In the genomic region with DNA sequence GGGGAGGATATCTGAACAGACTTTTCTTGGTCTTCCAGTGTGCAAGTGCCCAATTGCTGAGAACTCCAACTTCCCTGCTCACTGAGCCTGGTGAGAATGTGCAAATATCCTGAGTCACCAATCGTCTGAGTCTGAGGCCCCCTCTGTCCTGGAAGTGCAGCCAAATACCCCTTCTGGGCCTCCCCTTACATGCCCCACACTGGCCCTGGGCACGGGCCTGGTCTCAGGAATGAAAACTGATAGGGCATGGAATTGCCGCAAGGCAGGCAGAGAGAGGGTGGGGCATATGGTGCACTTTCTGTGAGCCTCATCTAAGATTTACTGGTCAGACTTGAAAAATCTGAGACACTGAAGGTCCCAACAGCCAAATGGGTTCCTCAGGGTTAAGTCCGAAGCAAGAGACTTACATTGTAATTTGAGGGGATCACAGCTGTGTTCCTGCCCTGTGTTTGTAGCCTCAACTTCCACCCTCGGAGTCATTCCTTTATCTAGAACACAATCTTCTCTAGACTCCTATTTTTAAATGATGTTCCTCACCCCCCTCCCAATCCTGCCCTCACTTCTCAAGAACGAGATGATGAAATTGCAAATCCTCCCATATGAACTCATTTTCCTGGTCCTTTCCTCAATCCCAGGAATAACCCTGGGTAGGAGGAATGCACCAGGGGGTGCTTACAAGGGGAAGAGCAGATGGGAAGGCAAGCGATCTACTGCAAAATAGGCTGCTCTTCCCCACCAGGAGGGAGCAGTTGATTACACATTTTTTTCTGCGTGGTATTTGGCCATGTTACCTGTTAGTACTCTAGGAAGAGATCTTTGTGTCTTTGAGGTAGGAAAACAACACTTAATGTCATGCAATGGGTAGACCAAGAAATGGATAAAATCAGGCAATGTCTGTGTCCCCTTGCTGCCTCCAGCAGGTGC, we compare ENCODE assay signal across 19 cellular contexts. TPM values are rescaled to one million over a fixed set of nuclear protein-coding genes. Genes with fewer than 3 reads are reported as not detected.
"Had no signal": no experiment of that assay in that cellular context is flagged by ENCODE, and none has a peak within 500 bp of the region (broad histone marks: within the 10 kb centered on the region; RNA-seq: fewer than 3 reads in every experiment).

No MANE protein-coding gene starts in this region.

- H3K9me3 ChIP-seq: gastroesophageal sphincter, lower lobe of right lung, right lobe of liver, spleen had no signal

- H3K27ac ChIP-seq: gastroesophageal sphincter, lower lobe of right lung, right lobe of liver had no signal

- DNase-seq: activated CD4-positive, CD25-positive, alpha-beta regulatory T cell; activated effector memory CD4-positive, alpha-beta T cell treated with Interleukin-2 at 50 U/mL for 16 hours; activated T-cell treated with anti-CD3 and anti-CD28 coated beads, Interleukin-2, amount 50 U/mL, for 24 hours; amniotic stem cell; effector CD4-positive, alpha-beta T cell; hippocampal formation; kidney glomerular epithelial cell; lower lobe of right lung; naive thymus-derived CD8-positive, alpha-beta T cell; nucleus accumbens; spleen; stimulated activated CD4-positive, alpha-beta T cell treated with anti-CD3 and anti-CD28 coated beads, Interleukin-2, amount 100 ng/mL, for 24 hours; stimulated activated naive CD4-positive, alpha-beta T cell; T-helper 2 cell had no signal

- H3K36me3 ChIP-seq: gastroesophageal sphincter, lower lobe of right lung, right lobe of liver, spleen had no signal

- ATAC-seq: activated naive CD4-positive, alpha-beta T cell treated with anti-CD3 and anti-CD28 coated beads, Interleukin-2, amount 50 U/mL, for 72 hours; gastroesophageal sphincter; lower lobe of right lung; naive thymus-derived CD8-positive, alpha-beta T cell; right lobe of liver had no signal

- H3K4me1 ChIP-seq: gastroesophageal sphincter, right lobe of liver had no signal

- H3K4me3 ChIP-seq: gastroesophageal sphincter, lower lobe of right lung, right lobe of liver, spleen had no signal

- H3K27me3 ChIP-seq: gastroesophageal sphincter, right lobe of liver, spleen had no signal

RNA-seq across cellular contexts. Expression of a gene that starts 49.7 kb away (rescaled TPM):
- total RNA-seq: activated naive CD4-positive, alpha-beta T cell treated with anti-CD3 and anti-CD28 coated beads, Interleukin-2, amount 50 U/mL, for 72 hours; mononuclear cell; naive thymus-derived CD8-positive, alpha-beta T cell; progenitor cell of endocrine pancreas had no signal
- polyA plus RNA-seq: naive thymus-derived CD8-positive, alpha-beta T cell had no signal
